8 cellular contexts compared by ENCODE assay signal in the genomic region with DNA sequence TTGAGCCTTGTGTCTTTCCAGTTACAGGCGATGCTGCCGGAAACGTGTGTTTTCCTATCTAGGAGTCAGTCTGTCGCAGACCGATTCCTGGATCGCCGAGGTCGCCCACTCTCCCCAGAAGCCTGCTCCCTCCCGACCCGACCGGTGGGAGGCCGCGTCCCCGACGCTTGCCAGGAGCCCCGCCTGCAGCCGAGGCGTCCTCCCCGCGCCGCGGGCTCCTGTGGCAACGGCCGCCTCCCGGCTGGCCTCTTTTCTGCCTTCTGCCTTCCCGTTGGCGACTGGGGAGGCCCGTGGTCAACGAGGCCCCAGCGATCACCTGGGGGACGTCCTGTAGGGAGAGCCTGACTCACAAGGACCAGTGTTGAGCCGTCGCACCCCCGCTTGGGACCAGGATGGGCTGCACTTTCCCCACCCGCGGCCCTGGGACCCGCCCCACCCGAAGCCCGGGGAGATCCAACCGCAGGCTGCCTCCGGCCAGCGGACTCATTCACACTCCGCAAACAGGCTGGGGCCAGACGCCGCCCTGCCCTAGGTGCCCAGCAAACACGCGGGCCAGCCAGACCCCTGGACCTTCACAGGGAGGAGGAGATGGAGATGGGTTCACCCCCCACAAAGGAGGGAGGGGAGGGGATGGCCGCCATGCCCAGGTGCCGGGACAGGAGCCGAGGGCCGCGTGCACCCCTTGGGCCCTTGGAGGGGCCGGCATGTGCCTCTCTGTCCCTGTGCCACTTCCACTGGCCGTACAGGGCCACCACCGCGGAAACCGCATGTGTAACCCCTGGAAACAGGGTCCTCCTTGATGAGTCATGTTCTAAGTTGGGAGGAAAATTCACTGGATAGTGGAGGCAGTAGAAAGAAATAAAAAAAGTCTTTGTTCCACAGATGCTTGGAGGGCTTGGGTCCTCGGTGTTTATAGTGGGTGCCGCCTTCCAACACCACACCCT. TPM values are rescaled to one million over a fixed set of nuclear protein-coding genes. Genes with fewer than 3 reads are reported as not detected.
DNase-seq lines count a peak whose midpoint lies in the region; ATAC-seq and TF ChIP-seq lines count a peak whose summit lies in the region.

No MANE protein-coding gene starts in this region.

- no peaks in the 10 kb centered on the region for H4K20me1 ChIP-seq in PC-3 (ENCODE audit: low read length)

- no peaks in the 10 kb centered on the region for H3K36me3 Mint-ChIP-seq in chondrocyte (ENCODE audit: low read depth)

- CTCF ChIA-PET in PC-3 (lab: Charles Lee) = interaction anchor here (0.6 to 1.8 kb wide), 7 partner anchors 9 to 255 kb away, joined by 3 to 22 read pairs (median 7); no protein-coding TSS in a partner anchor

- H3K9me3 Mint-ChIP-seq in chondrocyte (ENCODE audit: low read depth) = no peaks in the 10 kb centered on the region
- no peaks in the 10 kb centered on the region for H3K9me3 Mint-ChIP-seq in stimulated activated naive CD8-positive, alpha-beta T cell treated with anti-CD3 and anti-CD28 coated beads, Interleukin-15, amount 100 ng/mL, for 72 hours

- POLR2A ChIA-PET in PC-3 (lab: Charles Lee; ENCODE audit: unreplicated experiment) = interaction anchor here (0.6 to 1.1 kb wide), 4 partner anchors 9 to 157 kb away, joined by 3 to 13 read pairs (median 6); no protein-coding TSS in a partner anchor

- intact Hi-C loops in PC-3 (cut with micrococcal nuclease) (loop anchor here (5.0 kb wide), 1 partner anchor 168 kb away; no protein-coding TSS in a partner anchor), left colon (cut with DNase I, micrococcal nuclease) (no loop called here)

- no peaks in the 10 kb centered on the region for H3K9me3 ChIP-seq in PC-3 (ENCODE audit: low read length)

- ATAC-seq in PC-3 = peak; percentile 41
- ATAC-seq in left colon = peak; percentile 25
- peak; percentile 53 for ATAC-seq in stimulated activated naive CD8-positive, alpha-beta T cell treated with anti-CD3 and anti-CD28 coated beads, Interleukin-15, amount 100 ng/mL, for 72 hours

- H3K4me3 ChIP-seq in PC-3 (ENCODE audit: low read length) = peak overlapping the region; percentile 64

- peak overlapping the region; percentile 73 for H2AFZ ChIP-seq in PC-3 (ENCODE audit: low read length)

- peak overlapping the region; percentile 66 for H3K4me3 Mint-ChIP-seq in chondrocyte (ENCODE audit: unreplicated experiment)
- peak overlapping the region; percentile 82 to 88 for H3K4me3 Mint-ChIP-seq in stimulated activated naive CD8-positive, alpha-beta T cell treated with anti-CD3 and anti-CD28 coated beads, Interleukin-15, amount 100 ng/mL, for 72 hours

- no peaks in the 10 kb centered on the region for H3K27me3 Mint-ChIP-seq in chondrocyte (ENCODE audit: low read depth)
- peaks cover 42% of the 10 kb centered on the region for H3K27me3 Mint-ChIP-seq in stimulated activated naive CD8-positive, alpha-beta T cell treated with anti-CD3 and anti-CD28 coated beads, Interleukin-15, amount 100 ng/mL, for 72 hours

- peak overlapping the region; percentile 98 for H3K4me2 ChIP-seq in PC-3 (ENCODE audit: low read length)

- no peaks in the 10 kb centered on the region for H3K79me2 ChIP-seq in PC-3 (ENCODE audit: low read length)

- DNase-seq in activated CD4-positive, alpha-beta T cell treated with anti-CD3 and anti-CD28 coated beads for 48 hours = peak; percentile 39
- DNase-seq in activated CD4-positive, alpha-beta T cell treated with anti-CD3 and anti-CD28 coated beads, Interleukin-2, amount 50 U/mL, for 48 hours = no peak
- DNase-seq in PC-3 (peak; percentile 74), chondrocyte (ENCODE audit: low spot score) (peak; percentile 94), left colon (peak in 1 of 2 donors; percentile 34), NCI-H526 treated with DMSO at 0.1 percent for 48 hours (lab: John Stamatoyannopoulos, UW) (no peak)
- no peak for DNase-seq in stimulated activated naive CD8-positive, alpha-beta T cell treated with anti-CD3 and anti-CD28 coated beads, Interleukin-15, amount 100 ng/mL, for 72 hours
- DNase-seq in stimulated activated naive CD4-positive, alpha-beta T cell treated with Interleukin-2 at 50 U/mL for 16 hours (lab: John Stamatoyannopoulos, UW) = no peak

- H3K4me1 Mint-ChIP-seq in chondrocyte (ENCODE audit: low read depth) = peaks cover 59% of the 10 kb centered on the region
- peaks cover 61% of the 10 kb centered on the region for H3K4me1 Mint-ChIP-seq in stimulated activated naive CD8-positive, alpha-beta T cell treated with anti-CD3 and anti-CD28 coated beads, Interleukin-15, amount 100 ng/mL, for 72 hours

- peaks cover 8% of the 10 kb centered on the region for H3F3A ChIP-seq in PC-3 (ENCODE audit: low read length, unreplicated experiment)

- no peak for TF ChIP-seq CTCF in PC-3 (conservative IDR thresholded peaks at IDR 0.05; ENCODE audit: low read depth, low read length)
- TF ChIP-seq CTCF in chondrocyte (IDR thresholded peaks at IDR 0.05) = no peak

- TSS peak; percentile 66 for BruUV-seq in PC-3 (replicated peaks; lab: Mats Ljungman, UMichigan)

- H3K4me1 ChIP-seq in PC-3 (ENCODE audit: insufficient read depth, low read length) = peaks cover 41% of the 10 kb centered on the region

- H3K27me3 ChIP-seq in PC-3 (ENCODE audit: low read length) = no peaks in the 10 kb centered on the region

- no peaks in the 10 kb centered on the region for H3K36me3 ChIP-seq in PC-3 (ENCODE audit: low read depth, low read length)

- H3K9me2 ChIP-seq in PC-3 (replicated peaks; ENCODE audit: low read length) = no peaks in the 10 kb centered on the region

- H3K27ac Mint-ChIP-seq in chondrocyte (ENCODE audit: unreplicated experiment) = peak overlapping the region; percentile 96
- H3K27ac Mint-ChIP-seq in stimulated activated naive CD8-positive, alpha-beta T cell treated with anti-CD3 and anti-CD28 coated beads, Interleukin-15, amount 100 ng/mL, for 72 hours = peak overlapping the region; percentile 90 to 97

- peak overlapping the region; percentile 93 for H3K27ac ChIP-seq in PC-3 (ENCODE audit: low read length)

- peak overlapping the region; percentile 90 for H3K9ac ChIP-seq in PC-3 (ENCODE audit: low read length)

RNA-seq across cellular contexts. Expression of gene COL6A1, which starts 7.2 kb away (rescaled TPM):
- 487 and 628 TPM in 2 replicates for total RNA-seq in PC-3 (2014; rRNA removed)
- total RNA-seq in chondrocyte = 994 to 1,063 TPM (median 1,052 TPM) in 3 replicates
- total RNA-seq in left colon = 100 to 1,000 TPM in 1 of 2 donors, 10 to 100 TPM in 1; 32.2 to 111 TPM

Comparison
In these comparisons a context has a peak if more than half of its experiments do, and no peak if none do; other contexts are left out.
1. DNase-seq: peak in activated CD4-positive, alpha-beta T cell treated with anti-CD3 and anti-CD28 coated beads for 48 hours (single experiment), PC-3 (single experiment) and chondrocyte (single experiment); none in activated CD4-positive, alpha-beta T cell treated with anti-CD3 and anti-CD28 coated beads, Interleukin-2, amount 50 U/mL, for 48 hours (0 of 2), stimulated activated naive CD8-positive, alpha-beta T cell treated with anti-CD3 and anti-CD28 coated beads, Interleukin-15, amount 100 ng/mL, for 72 hours (0 of 2), stimulated activated naive CD4-positive, alpha-beta T cell treated with Interleukin-2 at 50 U/mL for 16 hours (single experiment) and NCI-H526 treated with DMSO at 0.1 percent for 48 hours (single experiment).
2. Peak in every context shown above with its lines, with median percentiles within 50 percentile points of each other: ATAC-seq.